19 cellular contexts compared by ENCODE assay signal in genomic region chr4:131388277-131388676, GRCh38.
A peak's percentile ranks its signal among the peaks of the same experiment; 100 is the strongest.
DNase-seq lines count a peak whose midpoint lies in the region; ATAC-seq, FAIRE-seq and TF ChIP-seq lines count a peak whose summit lies in the region.
"Had no signal": no experiment of that assay in that cellular context is flagged by ENCODE, and none has a peak within 500 bp of the region (broad histone marks: within the 10 kb centered on the region; RNA-seq: fewer than 3 reads in every experiment).

No MANE protein-coding gene starts in this region.

- POLR2A ChIA-PET in GM12878 (lab: Charles Lee), result interaction anchor here (0.6 kb wide), 1 partner anchor 21 kb away, joined by 3 read pairs; no protein-coding TSS in a partner anchor
- POLR2A ChIA-PET in activated CD4-positive, alpha-beta memory T cell treated with anti-CD3 and anti-CD28 coated beads, Interleukin-2, amount 10 ng/mL, durations not matched to agents 7 days and 5 days (lab: Charles Lee), result no interaction called here

- RAD21 ChIA-PET in GM12878 (lab: Charles Lee; ENCODE audit: unreplicated experiment), result no interaction called here

- in situ Hi-C loops in GM12878 (cut with MboI), result no loop called here

- ATAC-seq in GM12878 (no peak), Right ventricle myocardium superior (ENCODE audit: poor library complexity) (no peak)

- H3K9me3 ChIP-seq in GM12878 (replicated peaks; ENCODE audit: control insufficient read depth, insufficient read depth, low read length) (no peaks in the 10 kb centered on the region), neural cell (ENCODE audit: low read length) (no peaks in the 10 kb centered on the region), Peyer's patch (no peaks in the 10 kb centered on the region)
- H3K9me3 ChIP-seq: HAP-1 had no signal

- no peaks in the 10 kb centered on the region for H3K36me3 Mint-ChIP-seq in activated CD4-positive, alpha-beta memory T cell treated with anti-CD3 and anti-CD28 coated beads, Interleukin-2, amount 10 ng/mL, durations not matched to agents 7 days and 5 days (ENCODE audit: low read depth)
- H3K36me3 Mint-ChIP-seq: CD4-positive, alpha-beta memory T cell had no signal

- SMC1A ChIA-PET in GM12878 (lab: Charles Lee; ENCODE audit: uncharacterized antibody, unreplicated experiment), result interaction anchor here (0.6 to 1.1 kb wide), 2 partner anchors 10 to 234 kb away, joined by 3 read pairs; no protein-coding TSS in a partner anchor

- H2AFZ ChIP-seq in GM12878 (ENCODE audit: control insufficient read depth, low read depth, low read length), result no peak overlapping the region
- no peak overlapping the region for H2AFZ ChIP-seq in neural cell (ENCODE audit: low read depth, low read length)

- TF ChIP-seq RAD21 in GM12878 (IDR thresholded peaks at IDR 0.05; ENCODE audit: insufficient read depth, low read depth, low read length), result no peak
- TF ChIP-seq RAD21 in neural cell (conservative IDR thresholded peaks at IDR 0.05), result peak; percentile 54

- no peaks in the 10 kb centered on the region for H3K4me1 Mint-ChIP-seq in activated CD4-positive, alpha-beta memory T cell treated with anti-CD3 and anti-CD28 coated beads, Interleukin-2, amount 10 ng/mL, durations not matched to agents 7 days and 5 days
- H3K4me1 Mint-ChIP-seq: CD4-positive, alpha-beta memory T cell had no signal

- H3K9me2 ChIP-seq in neural cell (ENCODE audit: insufficient read depth, low read length), result no peaks in the 10 kb centered on the region

- TF ChIP-seq CTCF in GM12878 (IDR thresholded peaks at IDR 0.05 in 2 of 3, conservative IDR thresholded peaks at IDR 0.05 in 1 of 3; ENCODE audit: control insufficient read depth in 2 of 3, extremely low read depth in 1 of 3, insufficient read depth in 1 of 3, low read depth in 3 of 3, low read length in 3 of 3), result no peak
- TF ChIP-seq CTCF in neural cell (IDR thresholded peaks at IDR 0.05; ENCODE audit: poor library complexity, severe bottlenecking), result peak; percentile 50
- TF ChIP-seq CTCF in Peyer's patch (IDR thresholded peaks at IDR 0.05), result no peak

- no peak overlapping the region for H3K9ac ChIP-seq in GM12878 (ENCODE audit: control insufficient read depth, insufficient read depth, low read length)
- no peak overlapping the region for H3K9ac ChIP-seq in neural cell (ENCODE audit: low read length)

- 12% methylated on average over 2 of the region's 2 CpGs for WGBS in GM12878 (ENCODE audit: insufficient coverage, insufficient replicate concordance, low lambda C conversion rate, missing lambda C conversion rate)

- H3K27ac ChIP-seq in GM12878 (ENCODE audit: control insufficient read depth, insufficient read depth) (no peak overlapping the region), neural cell (ENCODE audit: low read length) (no peak overlapping the region), Peyer's patch (no peak overlapping the region)

- no peaks in the 10 kb centered on the region for H3F3A ChIP-seq in neural cell (ENCODE audit: insufficient read depth, low read length, poor library complexity, severe bottlenecking)

- H3K4me1 ChIP-seq in GM12878 (ENCODE audit: control insufficient read depth, insufficient read depth, low read length) (no peaks in the 10 kb centered on the region), Peyer's patch (no peaks in the 10 kb centered on the region)
- H3K4me1 ChIP-seq: HAP-1 had no signal

- H3K4me3 ChIP-seq in GM12878, result no peak overlapping the region
- H3K4me3 ChIP-seq in neural cell (ENCODE audit: low read length), result no peak overlapping the region
- no peak overlapping the region for H3K4me3 ChIP-seq in Peyer's patch
- H3K4me3 ChIP-seq: HAP-1 had no signal

- H3K4me3 Mint-ChIP-seq in activated CD4-positive, alpha-beta memory T cell treated with anti-CD3 and anti-CD28 coated beads, Interleukin-2, amount 10 ng/mL, durations not matched to agents 7 days and 5 days, result no peak overlapping the region
- H3K4me3 Mint-ChIP-seq: CD4-positive, alpha-beta memory T cell; HFFc6 had no signal

- H4K20me1 ChIP-seq in GM12878 (ENCODE audit: control insufficient read depth, insufficient read depth), result no peaks in the 10 kb centered on the region
- H4K20me1 ChIP-seq in neural cell (ENCODE audit: insufficient read depth), result no peaks in the 10 kb centered on the region

- TF ChIP-seq EP300 in GM12878 (IDR thresholded peaks at IDR 0.05; ENCODE audit: borderline replicate concordance in 1 of 2, control insufficient read depth in 1 of 2, low read depth in 2 of 2, low read length in 2 of 2), result no peak
- TF ChIP-seq EP300 in neural cell (conservative IDR thresholded peaks at IDR 0.05; ENCODE audit: poor library complexity, severe bottlenecking), result peak; percentile 89

- H3K36me3 ChIP-seq in GM12878 (ENCODE audit: control insufficient read depth in 2 of 2, insufficient read depth in 2 of 2, low read length in 1 of 2) (no peaks in the 10 kb centered on the region), neural cell (ENCODE audit: insufficient read depth, low read length) (no peaks in the 10 kb centered on the region), Peyer's patch (no peaks in the 10 kb centered on the region)
- H3K36me3 ChIP-seq: HAP-1 had no signal

- peak; percentile 13 for FAIRE-seq in GM12878 (lab: Jason Lieb, UNC)
- FAIRE-seq: G401.6, GM19239, H54 had no signal

- H3K27ac Mint-ChIP-seq in activated CD4-positive, alpha-beta memory T cell treated with anti-CD3 and anti-CD28 coated beads, Interleukin-2, amount 10 ng/mL, durations not matched to agents 7 days and 5 days, result no peak overlapping the region
- H3K27ac Mint-ChIP-seq: CD4-positive, alpha-beta memory T cell; HFFc6 had no signal

- BruUV-seq in GM12878 (replicated peaks; lab: Mats Ljungman, UMichigan), result no TSS peak

- CTCF ChIA-PET in GM12878 (lab: Yijun Ruan, JAX), result no interaction called here
- CTCF ChIA-PET in activated CD4-positive, alpha-beta memory T cell treated with anti-CD3 and anti-CD28 coated beads, Interleukin-2, amount 10 ng/mL, durations not matched to agents 7 days and 5 days (lab: Charles Lee), result no interaction called here

- H3K4me2 ChIP-seq in GM12878 (ENCODE audit: control insufficient read depth, insufficient read depth) (no peak overlapping the region), neural cell (ENCODE audit: low read length) (no peak overlapping the region)

- intact Hi-C loops in GM12878 (cut with micrococcal nuclease; ENCODE audit: unreplicated experiment) (no loop called here), Right ventricle myocardium superior (cut with DNase I) (no loop called here)

- H3K9me3 Mint-ChIP-seq in activated CD4-positive, alpha-beta memory T cell treated with anti-CD3 and anti-CD28 coated beads, Interleukin-2, amount 10 ng/mL, durations not matched to agents 7 days and 5 days, result peaks cover 5% of the 10 kb centered on the region

- H3K27me3 ChIP-seq in GM12878 (replicated peaks in 1 of 2; ENCODE audit: control insufficient read depth in 2 of 2, insufficient read depth in 2 of 2, low read length in 1 of 2), result no peaks in the 10 kb centered on the region
- no peaks in the 10 kb centered on the region for H3K27me3 ChIP-seq in neural cell (ENCODE audit: insufficient read depth, low read depth, low read length)
- no peaks in the 10 kb centered on the region for H3K27me3 ChIP-seq in Peyer's patch

- DNase-seq in NCI-H2171 treated with DMSO at 0.1 percent for 48 hours (lab: John Stamatoyannopoulos, UW) (peak; percentile 19), NCI-H2171 (lab: John Stamatoyannopoulos, UW) (no peak), NCI-H69 (lab: John Stamatoyannopoulos, UW) (peak; percentile 4), GM12878 (ENCODE audit: low read depth, low spot score) (no peak), Right ventricle myocardium superior (no peak), Peyer's patch (no peak)
- DNase-seq in activated CD4-positive, alpha-beta memory T cell treated with anti-CD3 and anti-CD28 coated beads, Interleukin-2, amount 10 ng/mL, durations not matched to agents 7 days and 5 days, result no peak
- DNase-seq: C1 segment of cervical spinal cord; Calu3; CD4-positive, alpha-beta memory T cell; COR-L47; DND-41; GOT3; HFFc6 had no signal

- no peaks in the 10 kb centered on the region for H3K79me2 ChIP-seq in GM12878 (ENCODE audit: control insufficient read depth, insufficient read depth, low read length)
- H3K79me2 ChIP-seq in neural cell (replicated peaks; ENCODE audit: insufficient read depth, low read length), result no peaks in the 10 kb centered on the region

- H3K27me3 Mint-ChIP-seq in activated CD4-positive, alpha-beta memory T cell treated with anti-CD3 and anti-CD28 coated beads, Interleukin-2, amount 10 ng/mL, durations not matched to agents 7 days and 5 days, result no peaks in the 10 kb centered on the region
- H3K27me3 Mint-ChIP-seq: CD4-positive, alpha-beta memory T cell had no signal

- TF ChIP-seq POLR2A in GM12878 (IDR thresholded peaks at IDR 0.05; ENCODE audit: low read depth, low read length) (no peak), Peyer's patch (IDR thresholded peaks at IDR 0.05) (no peak)

TF ChIP-seq in GM12878, 131 proteins besides CTCF, POLR2A, EP300 and RAD21 (continues in another document):
- TF ChIP-seq IRF5 (IDR thresholded peaks at IDR 0.05; ENCODE audit: borderline replicate concordance), result no peak

TF ChIP-seq in neural cell, 6 proteins besides CTCF, POLR2A, EP300 and RAD21 (continues in another document):
- TF ChIP-seq POLR2AphosphoS5 (IDR thresholded peaks at IDR 0.05) (peak; percentile 74), EZH2 (IDR thresholded peaks at IDR 0.05; ENCODE audit: borderline replicate concordance, insufficient read depth, low read length, poor library complexity, severe bottlenecking) (no peak), REST (IDR thresholded peaks at IDR 0.05; ENCODE audit: borderline replicate concordance) (peak; percentile 65)

Comparison
In these comparisons a context has a peak if more than half of its experiments do, and no peak if none do; other contexts are left out.
1. DNase-seq: peak in NCI-H2171 treated with DMSO at 0.1 percent for 48 hours (single experiment) and NCI-H69 (single experiment); none in NCI-H2171 (single experiment), GM12878 (single experiment), activated CD4-positive, alpha-beta memory T cell treated with anti-CD3 and anti-CD28 coated beads, Interleukin-2, amount 10 ng/mL, durations not matched to agents 7 days and 5 days (single experiment), Right ventricle myocardium superior (single experiment) and Peyer's patch (0 of 3).